ENCODE assay signal across 8 cellular contexts in the genomic region with DNA sequence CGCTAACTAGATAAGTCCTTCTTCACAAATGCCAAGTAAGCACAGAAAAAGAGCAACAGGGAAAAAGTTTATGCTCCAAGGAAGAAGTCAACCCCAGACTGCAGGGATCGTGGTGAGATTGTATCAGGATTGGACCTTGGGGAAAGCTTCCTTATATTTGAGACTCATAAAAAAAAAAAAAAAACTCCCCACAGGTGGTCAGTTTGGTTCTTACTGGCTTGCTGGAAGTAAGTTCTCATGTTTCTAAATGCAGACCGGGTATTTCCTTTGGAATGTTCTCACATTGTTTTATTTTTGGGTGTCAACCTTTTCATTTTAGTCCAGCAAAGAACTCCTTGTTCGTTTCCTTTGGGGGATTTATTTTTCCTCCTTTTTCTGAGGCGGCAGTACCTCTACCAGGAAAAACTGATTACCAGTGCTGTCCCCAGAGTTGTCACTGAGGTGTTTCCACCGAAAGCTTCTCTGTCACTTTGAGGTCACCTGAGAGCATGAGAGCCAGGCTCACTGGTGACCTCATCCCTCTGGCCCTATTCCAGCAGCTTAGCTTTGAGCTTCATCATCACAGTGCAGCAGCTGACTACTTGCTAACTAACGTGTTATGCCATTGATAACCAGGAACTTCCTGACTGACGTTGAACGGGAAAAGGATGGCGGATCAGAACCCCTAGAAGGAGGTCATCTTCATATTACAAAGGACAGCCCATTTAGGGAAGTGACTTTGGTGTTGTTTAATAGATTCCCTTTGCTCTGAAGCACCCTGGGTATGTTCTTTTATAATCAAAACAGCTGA. TPM values are rescaled to one million over a fixed set of nuclear protein-coding genes. Genes with fewer than 3 reads are reported as not detected.
DNase-seq lines count a peak whose midpoint lies in the region; ATAC-seq, FAIRE-seq and TF ChIP-seq lines count a peak whose summit lies in the region.

No MANE protein-coding gene starts in this region.

- TF ChIP-seq CTCF in GM12878 (IDR thresholded peaks at IDR 0.05 in 2 of 3, conservative IDR thresholded peaks at IDR 0.05 in 1 of 3; ENCODE audit: control insufficient read depth in 2 of 3, extremely low read depth in 1 of 3, insufficient read depth in 1 of 3, low read depth in 3 of 3, low read length in 3 of 3): no peak

- POLR2A ChIA-PET in GM12878 (lab: Charles Lee): no interaction called here

- in situ Hi-C loops in GM12878 (cut with MboI): no loop called here

- no peak for TF ChIP-seq RAD21 in GM12878 (IDR thresholded peaks at IDR 0.05; ENCODE audit: insufficient read depth, low read depth, low read length)

- CTCF ChIA-PET in GM12878 (lab: Yijun Ruan, JAX): no interaction called here

- peaks cover 0 to 3% of the 10 kb centered on the region in 2 experiments; a peak in 1 of 4 replicates for H3K27me3 ChIP-seq in GM12878 (replicated peaks in 1 of 2; ENCODE audit: control insufficient read depth in 2 of 2, insufficient read depth in 2 of 2, low read length in 1 of 2)

- no peak overlapping the region for H2AFZ ChIP-seq in GM12878 (ENCODE audit: control insufficient read depth, low read depth, low read length)

- no peak overlapping the region for H3K27ac ChIP-seq in GM12878 (ENCODE audit: control insufficient read depth, insufficient read depth)

- DNase-seq in NCI-H748 (lab: John Stamatoyannopoulos, UW; ENCODE audit: unreplicated experiment): peak; percentile 71
- DNase-seq in NCI-H748 treated with DMSO at 0.1 percent for 48 hours (lab: John Stamatoyannopoulos, UW): no peak
- DNase-seq in NCI-H1436 (lab: John Stamatoyannopoulos, UW): peak; percentile 58
- DNase-seq in GM12878 (ENCODE audit: low read depth, low spot score): no peak
- peak; percentile 77 for DNase-seq in left lobe of liver (ENCODE audit: low spot score)
- DNase-seq in NK-92 treated with Interleukin-12 subunit alpha and Interleukin-12 subunit beta, amount 100 ng/mL, for 24 hours (lab: John Stamatoyannopoulos, UW): no peak
- DNase-seq in UCSD-AML1 (lab: John Stamatoyannopoulos, UW; ENCODE audit: unreplicated experiment): no peak
- no peak for DNase-seq in GM19239 (ENCODE audit: insufficient read length, low spot score)

- SMC1A ChIA-PET in GM12878 (lab: Charles Lee; ENCODE audit: uncharacterized antibody, unreplicated experiment): interaction anchor here (1.4 kb wide), 1 partner anchor 8 kb away, joined by 4 read pairs; no protein-coding TSS in a partner anchor

- no peaks in the 10 kb centered on the region; the same call in 2 of the 3 replicates for H3K9me3 ChIP-seq in GM12878 (replicated peaks; ENCODE audit: control insufficient read depth, insufficient read depth, low read length)

- H3K4me1 ChIP-seq in GM12878 (ENCODE audit: control insufficient read depth, insufficient read depth, low read length): peaks cover 4% of the 10 kb centered on the region; the same call in 1 of the 2 replicates

- H3K79me2 ChIP-seq in GM12878 (ENCODE audit: control insufficient read depth, insufficient read depth, low read length): no peaks in the 10 kb centered on the region

- WGBS in GM12878 (ENCODE audit: insufficient coverage, insufficient replicate concordance, low lambda C conversion rate, missing lambda C conversion rate): 24% methylated on average over 10 of the region's 10 CpGs

- intact Hi-C loops in GM12878 (cut with micrococcal nuclease; ENCODE audit: unreplicated experiment): no loop called here

- FAIRE-seq in GM12878 (lab: Jason Lieb, UNC): peak; percentile 56
- FAIRE-seq in GM19239 (lab: Jason Lieb, UNC): no peak

- H3K36me3 ChIP-seq in GM12878 (ENCODE audit: control insufficient read depth in 2 of 2, insufficient read depth in 2 of 2, low read length in 1 of 2): no peaks in the 10 kb centered on the region

- H3K4me2 ChIP-seq in GM12878 (ENCODE audit: control insufficient read depth, insufficient read depth): peak overlapping the region; percentile 59

- no TSS peak for BruUV-seq in GM12878 (replicated peaks; lab: Mats Ljungman, UMichigan)

- no peaks in the 10 kb centered on the region for H4K20me1 ChIP-seq in GM12878 (ENCODE audit: control insufficient read depth, insufficient read depth)

- no peak overlapping the region for H3K9ac ChIP-seq in GM12878 (ENCODE audit: control insufficient read depth, insufficient read depth, low read length)

- H3K4me3 ChIP-seq in GM12878: no peak overlapping the region

- peak; percentile 89 for ATAC-seq in GM12878
- peak; percentile 98 for ATAC-seq in left lobe of liver

- no peak for TF ChIP-seq EP300 in GM12878 (IDR thresholded peaks at IDR 0.05; ENCODE audit: borderline replicate concordance in 1 of 2, control insufficient read depth in 1 of 2, low read depth in 2 of 2, low read length in 2 of 2)

- TF ChIP-seq POLR2A in GM12878 (IDR thresholded peaks at IDR 0.05; ENCODE audit: low read depth, low read length): no peak

- RAD21 ChIA-PET in GM12878 (lab: Charles Lee; ENCODE audit: unreplicated experiment): no interaction called here

TF ChIP-seq in GM12878, 131 proteins besides CTCF, POLR2A, EP300 and RAD21 (continues in another document):
- TF ChIP-seq CREB1 (IDR thresholded peaks at IDR 0.05; ENCODE audit: low read depth): peak; percentile 73
- peak; percentile 41; the same call in 1 of the 2 replicates for TF ChIP-seq RUNX3 (IDR thresholded peaks at IDR 0.05; ENCODE audit: low read length)
- TF ChIP-seq ATF7 (IDR thresholded peaks at IDR 0.05; ENCODE audit: low read depth): peak; percentile 66; the same call in 1 of the 2 replicates
- peak in 1 of 2 experiments; percentile 13; a peak in 1 of 4 replicates for TF ChIP-seq BHLHE40 (IDR thresholded peaks at IDR 0.05; ENCODE audit: borderline replicate concordance in 1 of 2, low read depth in 2 of 2, low read length in 1 of 2)
- TF ChIP-seq JUND (IDR thresholded peaks at IDR 0.05; ENCODE audit: low read depth, low read length): no peak
- TF ChIP-seq IKZF1 (conservative IDR thresholded peaks at IDR 0.05): 0 out of 2 replicates have a peak, but pooled peaks have one; percentile 21
- 0 out of 2 replicates have a peak, but pooled peaks have one; percentile 24 for TF ChIP-seq NR2F1 (conservative IDR thresholded peaks at IDR 0.05)
- TF ChIP-seq CREM (IDR thresholded peaks at IDR 0.05; ENCODE audit: low read depth): peak; percentile 62; the same call in 1 of the 2 replicates
- 0 out of 2 replicates have a peak, but pooled peaks have one; percentile 26 for TF ChIP-seq JUNB (IDR thresholded peaks at IDR 0.05)
- no peak for TF ChIP-seq EZH2 (IDR thresholded peaks at IDR 0.05; ENCODE audit: borderline replicate concordance, control insufficient read depth, low read depth, low read length)
- TF ChIP-seq NFXL1 (IDR thresholded peaks at IDR 0.05; ENCODE audit: borderline replicate concordance): no peak
- no peak for TF ChIP-seq DPF2 (IDR thresholded peaks at IDR 0.05)
- TF ChIP-seq IKZF2 (IDR thresholded peaks at IDR 0.05): no peak
- TF ChIP-seq, protein P1, sequence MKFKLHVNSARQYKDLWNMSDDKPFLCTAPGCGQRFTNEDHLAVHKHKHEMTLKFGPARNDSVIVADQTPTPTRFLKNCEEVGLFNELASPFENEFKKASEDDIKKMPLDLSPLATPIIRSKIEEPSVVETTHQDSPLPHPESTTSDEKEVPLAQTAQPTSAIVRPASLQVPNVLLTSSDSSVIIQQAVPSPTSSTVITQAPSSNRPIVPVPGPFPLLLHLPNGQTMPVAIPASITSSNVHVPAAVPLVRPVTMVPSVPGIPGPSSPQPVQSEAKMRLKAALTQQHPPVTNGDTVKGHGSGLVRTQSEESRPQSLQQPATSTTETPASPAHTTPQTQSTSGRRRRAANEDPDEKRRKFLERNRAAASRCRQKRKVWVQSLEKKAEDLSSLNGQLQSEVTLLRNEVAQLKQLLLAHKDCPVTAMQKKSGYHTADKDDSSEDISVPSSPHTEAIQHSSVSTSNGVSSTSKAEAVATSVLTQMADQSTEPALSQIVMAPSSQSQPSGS (IDR thresholded peaks at IDR 0.05; ENCODE audit: low read length): peak; percentile 55; the same call in 1 of the 2 replicates
- peak; percentile 6; the same call in 1 of the 2 replicates for TF ChIP-seq SPI1 (IDR thresholded peaks at IDR 0.05; ENCODE audit: borderline replicate concordance, insufficient read depth, low read depth, low read length)
- TF ChIP-seq POLR2AphosphoS5 (IDR thresholded peaks at IDR 0.05; ENCODE audit: low read length): no peak
- peak; percentile 47; the same call in 1 of the 2 replicates for TF ChIP-seq NFIC (IDR thresholded peaks at IDR 0.05; ENCODE audit: low read depth, low read length)

RNA-seq across cellular contexts. Expression of gene ATP8B1, which starts 16.8 kb away (rescaled TPM):
- 0.96 and 1.5 TPM in 2 replicates for total RNA-seq in GM12878 (2013; cell fraction: nucleolus; rRNA removed)
- total RNA-seq in GM12878 (2014; rRNA removed): under 0.01 and 0.06 TPM in 2 replicates
- 0.09 and 0.18 TPM in 2 replicates for total RNA-seq in GM12878 (2014; rRNA removed; fragmentation: Illumina TruSeq; extraction: Trizol)
- total RNA-seq in GM12878 (2021): 0.16 and 0.23 TPM in 2 replicates
- 0.13 TPM for polyA plus RNA-seq in GM12878 (2011; ENCODE audit: low read depth)
- polyA plus RNA-seq in GM12878 (2011; rRNA removed): 0.37 and 0.78 TPM in 2 replicates
- polyA plus RNA-seq in GM12878 (2011; cell fraction: cytosol; rRNA removed): 0.31 and 0.38 TPM in 2 replicates
- 0.44 and 0.72 TPM in 2 replicates for polyA plus RNA-seq in GM12878 (2011; cell fraction: nucleus; rRNA removed)
- 0.43 and 0.48 TPM in 2 replicates for polyA plus RNA-seq in GM12878 (2012)
- 0.08 and 0.21 TPM in 2 replicates for polyA plus RNA-seq in GM12878 (2014; fragmentation: Illumina TruSeq; extraction: Trizol)
- under 1 TPM; 0.03 to 0.05 TPM for polyA plus RNA-seq in GM12878 (2014; fragmentation: Nextera tagmentation; extraction: Ambion mirVana)
- polyA plus RNA-seq in GM12878 (2014; rRNA removed): 0.04 and 0.12 TPM in 2 replicates
- under 1 TPM; 0.10 to 0.36 TPM for polyA plus RNA-seq in GM12878 (2016; fragmentation: Nextera tagmentation; extraction: Ambion mirVana)
- polyA minus RNA-seq in GM12878 (2011; rRNA and poly(A)+ RNA removed): 0.72 and 2.6 TPM in 2 replicates
- polyA minus RNA-seq in GM12878 (2011; cell fraction: cytosol; rRNA and poly(A)+ RNA removed): 1.7 TPM in 1 of 2 replicates, not detected in the other
- 0.12 and 0.57 TPM in 2 replicates for polyA minus RNA-seq in GM12878 (2011; cell fraction: nucleus; rRNA and poly(A)+ RNA removed)
- 12.1 TPM for total RNA-seq in left lobe of liver

Comparison
In these comparisons a context has a peak if more than half of its experiments do, and no peak if none do; other contexts are left out.
1. DNase-seq: peak in NCI-H748 (single experiment), NCI-H1436 (single experiment) and left lobe of liver (single experiment); none in NCI-H748 treated with DMSO at 0.1 percent for 48 hours (single experiment), GM12878 (single experiment), NK-92 treated with Interleukin-12 subunit alpha and Interleukin-12 subunit beta, amount 100 ng/mL, for 24 hours (single experiment), UCSD-AML1 (single experiment) and GM19239 (single experiment).